ENCODE assay signal across 14 cellular contexts in the genomic region with DNA sequence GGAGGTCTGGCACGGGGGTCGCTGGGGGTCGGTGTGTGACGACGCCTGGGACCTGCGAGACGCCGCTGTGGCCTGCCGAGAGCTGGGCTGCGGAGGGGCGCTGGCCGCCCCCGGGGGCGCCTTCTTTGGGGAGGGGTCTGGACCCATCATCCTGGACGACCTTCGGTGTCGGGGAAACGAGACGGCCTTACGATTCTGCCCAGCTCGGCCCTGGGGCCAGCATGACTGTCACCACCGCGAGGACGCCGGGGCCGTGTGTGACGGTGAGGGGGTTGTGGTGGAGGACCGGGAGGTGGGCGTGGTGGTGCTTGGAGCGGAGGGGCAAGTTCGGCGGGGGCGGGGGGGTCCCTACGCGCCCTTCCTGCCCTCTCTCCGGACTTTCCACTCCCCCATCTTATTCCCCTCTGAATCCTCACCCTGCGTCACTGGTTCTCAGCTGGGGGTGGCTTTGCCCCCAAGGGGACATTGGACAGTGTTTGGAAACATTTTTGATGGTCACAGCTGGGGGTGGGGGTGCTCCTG. TPM values are rescaled to one million over a fixed set of nuclear protein-coding genes. Genes with fewer than 3 reads are reported as not detected.
DNase-seq lines count a peak whose midpoint lies in the region; ATAC-seq, FAIRE-seq and TF ChIP-seq lines count a peak whose summit lies in the region.
"Had no signal": no experiment of that assay in that cellular context is flagged by ENCODE, and none has a peak within 500 bp of the region (broad histone marks: within the 10 kb centered on the region; RNA-seq: fewer than 3 reads in every experiment).

No MANE protein-coding gene starts in this region.

- no peaks in the 10 kb centered on the region for H4K20me1 ChIP-seq in astrocyte (ENCODE audit: insufficient read depth, low read length)

- TF ChIP-seq POLR2A in gastrocnemius medialis (IDR thresholded peaks at IDR 0.05) = no peak

- H3K9me3 Mint-ChIP-seq in astrocyte (ENCODE audit: unreplicated experiment) = no peaks in the 10 kb centered on the region
- H3K9me3 Mint-ChIP-seq in effector memory CD8-positive, alpha-beta T cell = no peaks in the 10 kb centered on the region
- H3K9me3 Mint-ChIP-seq: activated naive CD8-positive, alpha-beta T cell treated with anti-CD3 and anti-CD28 coated beads, Interleukin-2, amount 50 U/mL, for 24 hours had no signal

- H3K79me2 ChIP-seq in astrocyte (ENCODE audit: insufficient read depth, low read length) = no peaks in the 10 kb centered on the region

- in situ Hi-C loops in gastrocnemius medialis (cut with MboI; ENCODE audit: low sequenced_read_pairs in 4 of 4) = no loop called here

- no peaks in the 10 kb centered on the region for H3K27me3 Mint-ChIP-seq in astrocyte (ENCODE audit: low read depth, unreplicated experiment)
- peaks cover 6 to 25% of the 10 kb centered on the region in 2 donors for H3K27me3 Mint-ChIP-seq in effector memory CD8-positive, alpha-beta T cell

- CTCF ChIA-PET in AG04450 (lab: Charles Lee) = interaction anchor here (1.6 to 8.4 kb wide), 3 partner anchors 11 to 113 kb away, joined by 3 to 69 read pairs (median 62); no protein-coding TSS in a partner anchor

- H3K27me3 ChIP-seq in AG04450 (ENCODE audit: control insufficient read depth, insufficient read depth, low read length) = no peaks in the 10 kb centered on the region
- H3K27me3 ChIP-seq in astrocyte (ENCODE audit: insufficient read depth, low read length) = no peaks in the 10 kb centered on the region
- peaks cover 0 to 5% (median 0%) of the 10 kb centered on the region in 3 donors for H3K27me3 ChIP-seq in gastrocnemius medialis

- peaks cover 8% of the 10 kb centered on the region for H3K36me3 Mint-ChIP-seq in astrocyte (ENCODE audit: low read depth, unreplicated experiment)
- no peaks in the 10 kb centered on the region for H3K36me3 Mint-ChIP-seq in effector memory CD8-positive, alpha-beta T cell (ENCODE audit: insufficient read depth)

- POLR2A ChIA-PET in AG04450 (lab: Yijun Ruan, JAX) = interaction anchor here (0.6 to 1.7 kb wide), 5 partner anchors 9 to 106 kb away, joined by 3 to 6 read pairs (median 3); a partner anchor contains a TSS

- peaks cover 10% of the 10 kb centered on the region for H3K4me1 Mint-ChIP-seq in astrocyte (ENCODE audit: low read depth, unreplicated experiment)
- H3K4me1 Mint-ChIP-seq in effector memory CD8-positive, alpha-beta T cell (ENCODE audit: low read depth in 2 of 2) = peaks cover 0 to 1% of the 10 kb centered on the region in 2 donors

- H3K27ac ChIP-seq in AG04450 (ENCODE audit: low read depth, low read length) = peak overlapping the region; percentile 73
- peak overlapping the region; percentile 12 for H3K27ac ChIP-seq in astrocyte (ENCODE audit: low read depth, low read length)
- H3K27ac ChIP-seq in gastrocnemius medialis = peak overlapping the region; percentile 70 to 78 (median 70)

- H3K4me3 ChIP-seq in AG04450 (ENCODE audit: low read depth, low read length) (peak overlapping the region; percentile 45), astrocyte (ENCODE audit: insufficient read depth, low read depth, low read length) (peak overlapping the region; percentile 1), gastrocnemius medialis (peak overlapping the region in 3 of 4 donors; percentile 23 to 41 (median 39))

- H3K36me3 ChIP-seq in astrocyte (ENCODE audit: insufficient read depth, low read length) (no peaks in the 10 kb centered on the region), gastrocnemius medialis (no peaks in the 10 kb centered on the region)

- no peak overlapping the region for H3K4me3 Mint-ChIP-seq in astrocyte (ENCODE audit: unreplicated experiment)
- H3K4me3 Mint-ChIP-seq in effector memory CD8-positive, alpha-beta T cell = peak overlapping the region in 1 of 2 donors; percentile 68

- H3K4me2 ChIP-seq in astrocyte (ENCODE audit: low read length) = peak overlapping the region; percentile 76

- intact Hi-C loops in left cardiac atrium (cut with DNase I) (no loop called here), gastrocnemius medialis (cut with DNase I; ENCODE audit: low total_unique reads) (no loop called here)

- no peak for DNase-seq in AG04450 (ENCODE audit: low read depth, low spot score)
- DNase-seq in astrocyte (ENCODE audit: low read depth) = no peak
- DNase-seq in left cardiac atrium = peak; percentile 43
- DNase-seq in gastrocnemius medialis = no peak
- no peak for DNase-seq in RPMI8226
- DNase-seq in effector memory CD8-positive, alpha-beta T cell = no peak
- DNase-seq: activated naive CD8-positive, alpha-beta T cell treated with anti-CD3 and anti-CD28 coated beads, Interleukin-2, amount 50 U/mL, for 24 hours; cortex of kidney; MV-4-11 had no signal

- H3K9ac ChIP-seq in astrocyte (ENCODE audit: low read length) = peak overlapping the region; percentile 46

- H3K27ac Mint-ChIP-seq in astrocyte (ENCODE audit: unreplicated experiment) = no peak overlapping the region
- H3K27ac Mint-ChIP-seq in effector memory CD8-positive, alpha-beta T cell = no peak overlapping the region

- no peaks in the 10 kb centered on the region for H3K9me3 ChIP-seq in AG04450 (ENCODE audit: control insufficient read depth, insufficient read depth, low read length)
- H3K9me3 ChIP-seq in astrocyte (ENCODE audit: insufficient read depth, low read depth, low read length) = no peaks in the 10 kb centered on the region
- no peaks in the 10 kb centered on the region for H3K9me3 ChIP-seq in gastrocnemius medialis

- H3K4me1 ChIP-seq in astrocyte (ENCODE audit: insufficient read depth, low read length) (peaks cover 28% of the 10 kb centered on the region), gastrocnemius medialis (no peaks in the 10 kb centered on the region)

- ATAC-seq in left cardiac atrium (peak; percentile 1 to 28), gastrocnemius medialis (no peak), SK-N-SH treated with all-trans-retinoic acid at 6 μM for 48 hours (no peak), HG03520 (IDR thresholded peaks at IDR 0.05; ENCODE audit: unreplicated experiment) (no peak)
- ATAC-seq in effector memory CD8-positive, alpha-beta T cell (replicated peaks) = no peak

- TF ChIP-seq CTCF in AG04450 (IDR thresholded peaks at IDR 0.05; ENCODE audit: low read depth, low read length) = no peak
- no peak for TF ChIP-seq CTCF in astrocyte (IDR thresholded peaks at IDR 0.05; ENCODE audit: insufficient read depth, low read depth, low read length)
- TF ChIP-seq CTCF in gastrocnemius medialis (IDR thresholded peaks at IDR 0.05 in 4 of 5, conservative IDR thresholded peaks at IDR 0.05 in 1 of 5) = no peak

- FAIRE-seq in astrocyte (lab: Jason Lieb, UNC) = no peak

- H2AFZ ChIP-seq in astrocyte (ENCODE audit: low read depth, low read length) = peak overlapping the region; percentile 53

TF ChIP-seq in SK-N-SH treated with all-trans-retinoic acid at 6 μM for 48 hours, 23 proteins besides CTCF, POLR2A, EP300 and RAD21 (continues in another document):
- no peak for TF ChIP-seq OSR1 (CRISPR knock-in tag; IDR thresholded peaks at IDR 0.05)
- no peak for TF ChIP-seq ZFP3 (CRISPR knock-in tag; IDR thresholded peaks at IDR 0.05)
- no peak for TF ChIP-seq ESRRG (CRISPR knock-in tag; IDR thresholded peaks at IDR 0.05)
- no peak for TF ChIP-seq BACH2 (CRISPR knock-in tag; IDR thresholded peaks at IDR 0.05; ENCODE audit: borderline replicate concordance)
- no peak for TF ChIP-seq CSDC2 (CRISPR knock-in tag; IDR thresholded peaks at IDR 0.05)
- TF ChIP-seq ZFP30 (CRISPR knock-in tag; IDR thresholded peaks at IDR 0.05) = no peak
- TF ChIP-seq PPARA (CRISPR knock-in tag; IDR thresholded peaks at IDR 0.05; ENCODE audit: borderline replicate concordance) = no peak
- TF ChIP-seq, protein P1, sequence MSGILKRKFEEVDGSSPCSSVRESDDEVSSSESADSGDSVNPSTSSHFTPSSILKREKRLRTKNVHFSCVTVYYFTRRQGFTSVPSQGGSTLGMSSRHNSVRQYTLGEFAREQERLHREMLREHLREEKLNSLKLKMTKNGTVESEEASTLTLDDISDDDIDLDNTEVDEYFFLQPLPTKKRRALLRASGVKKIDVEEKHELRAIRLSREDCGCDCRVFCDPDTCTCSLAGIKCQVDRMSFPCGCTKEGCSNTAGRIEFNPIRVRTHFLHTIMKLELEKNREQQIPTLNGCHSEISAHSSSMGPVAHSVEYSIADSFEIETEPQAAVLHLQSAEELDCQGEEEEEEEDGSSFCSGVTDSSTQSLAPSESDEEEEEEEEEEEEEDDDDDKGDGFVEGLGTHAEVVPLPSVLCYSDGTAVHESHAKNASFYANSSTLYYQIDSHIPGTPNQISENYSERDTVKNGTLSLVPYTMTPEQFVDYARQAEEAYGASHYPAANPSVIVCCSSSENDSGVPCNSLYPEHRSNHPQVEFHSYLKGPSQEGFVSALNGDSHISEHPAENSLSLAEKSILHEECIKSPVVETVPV (CRISPR knock-in tag; IDR thresholded peaks at IDR 0.05) = no peak
- no peak for TF ChIP-seq ZNF8 (CRISPR knock-in tag; IDR thresholded peaks at IDR 0.05)
- TF ChIP-seq ARNTL (CRISPR knock-in tag; IDR thresholded peaks at IDR 0.05; ENCODE audit: borderline replicate concordance, low read depth) = no peak

RNA-seq across cellular contexts. Expression of a gene that starts 5.5 kb away (rescaled TPM):
- polyA plus RNA-seq in AG04450 (2011; rRNA removed) = 2.1 and 3.1 TPM in 2 replicates
- polyA minus RNA-seq in AG04450 (2011; rRNA and poly(A)+ RNA removed) = 4.9 TPM in 2 replicates
- total RNA-seq in astrocyte (46.8 and 66.1 TPM in 2 replicates), left cardiac atrium (1 to 10 TPM; 5.7 to 6.7 TPM), gastrocnemius medialis (1 to 10 TPM in 2 of 4 donors, under 1 TPM in 2; 0.53 to 2.2 (median 1.1) TPM)

RNA-seq across cellular contexts. Expression of a gene that starts 8.7 kb away (rescaled TPM):
- 19.4 and 30.6 TPM in 2 replicates for polyA plus RNA-seq in AG04450 (2011; rRNA removed)
- 7.1 and 8.0 TPM in 2 replicates for polyA minus RNA-seq in AG04450 (2011; rRNA and poly(A)+ RNA removed)
- total RNA-seq in astrocyte = 68.7 and 71.2 TPM in 2 replicates
- total RNA-seq in left cardiac atrium = 10 to 100 TPM in 1 of 2 donors, 1 to 10 TPM in 1; 9.2 to 13.7 TPM
- total RNA-seq in gastrocnemius medialis = 1 to 10 TPM in 2 of 4 donors, under 1 TPM in 2; 0.40 to 2.5 (median 1.1) TPM

RNA-seq across cellular contexts. Expression of a gene that starts 17.3 kb away (rescaled TPM):
- 0.12 and 0.31 TPM in 2 replicates for polyA plus RNA-seq in AG04450 (2011; rRNA removed)
- 0.35 and 0.46 TPM in 2 replicates for polyA minus RNA-seq in AG04450 (2011; rRNA and poly(A)+ RNA removed)
- 9.9 and 11.9 TPM in 2 replicates for total RNA-seq in astrocyte
- 1 to 10 TPM; 5.3 to 9.0 TPM for total RNA-seq in left cardiac atrium
- 10 to 100 TPM in 3 of 4 donors, 1 to 10 TPM in 1; 7.4 to 22.3 (median 14.1) TPM for total RNA-seq in gastrocnemius medialis

RNA-seq across cellular contexts. Expression of a gene that starts 29.2 kb away (rescaled TPM):
- not detected in 2 replicates for polyA plus RNA-seq in AG04450 (2011; rRNA removed)
- not detected in 2 replicates for polyA minus RNA-seq in AG04450 (2011; rRNA and poly(A)+ RNA removed)
- not detected in 2 replicates for total RNA-seq in astrocyte
- not detected for total RNA-seq in left cardiac atrium
- total RNA-seq in gastrocnemius medialis = not detected
- total RNA-seq: HT1080, renal cortical epithelial cell, subcutaneous adipose tissue had no signal

RNA-seq across cellular contexts. Expression of a gene that starts 32.3 kb away (rescaled TPM):
- polyA plus RNA-seq in AG04450 (2011; rRNA removed) = 45.1 and 72.2 TPM in 2 replicates
- polyA minus RNA-seq in AG04450 (2011; rRNA and poly(A)+ RNA removed) = 12.1 and 15.6 TPM in 2 replicates
- total RNA-seq in astrocyte = 58.8 and 61.6 TPM in 2 replicates
- 10 to 100 TPM; 58.4 to 60.5 TPM for total RNA-seq in left cardiac atrium
- 100 to 1,000 TPM in 1 of 4 donors, 10 to 100 TPM in 3; 59.7 to 101 (median 88.7) TPM for total RNA-seq in gastrocnemius medialis

Comparison
In these comparisons a context has a peak if more than half of its experiments do, and no peak if none do; other contexts are left out.
1. H3K27ac ChIP-seq: peak in every context shown above with its lines; median percentile 73 in AG04450; 70 in gastrocnemius medialis; 12 in astrocyte.
2. ATAC-seq: peak in left cardiac atrium (2 of 2); none in gastrocnemius medialis (0 of 2), SK-N-SH treated with all-trans-retinoic acid at 6 μM for 48 hours (single experiment), HG03520 (single experiment) and effector memory CD8-positive, alpha-beta T cell (single experiment).
3. Peak in every context shown above with its lines, with median percentiles within 50 percentile points of each other: H3K4me3 ChIP-seq.